ENCODE assay signal across 8 cellular contexts in genomic region chr2:60552096-60552850, GRCh38. TPM values are rescaled to one million over a fixed set of nuclear protein-coding genes. Genes with fewer than 3 reads are reported as not detected.
DNase-seq lines count a peak whose midpoint lies in the region; ATAC-seq and TF ChIP-seq lines count a peak whose summit lies in the region.

No MANE protein-coding gene starts in this region.

- H3F3A ChIP-seq in DOHH2 (ENCODE audit: control insufficient read depth, insufficient read depth): peaks cover 28% of the 10 kb centered on the region

- H3K4me3 ChIP-seq in DOHH2 (ENCODE audit: low read length): peak overlapping the region; percentile 88

- H3K9me3 Mint-ChIP-seq in MCF 10A (ENCODE audit: unreplicated experiment) (no peaks in the 10 kb centered on the region), mesothelial cell of epicardium (no peaks in the 10 kb centered on the region)

- H3K4me3 Mint-ChIP-seq in MCF 10A (ENCODE audit: unreplicated experiment) (peak overlapping the region; percentile 88), mesothelial cell of epicardium (peak overlapping the region; percentile 99)

- DNase-seq in NAMALWA (ENCODE audit: low spot score) (peak; percentile 61), MCF 10A (ENCODE audit: unreplicated experiment) (peak; percentile 57), mesothelial cell of epicardium (ENCODE audit: low spot score in 2 of 2, unreplicated experiment in 2 of 2) (no peak), MV-4-11 (lab: John Stamatoyannopoulos, UW) (no peak), NOMO-1 (lab: John Stamatoyannopoulos, UW; ENCODE audit: unreplicated experiment in 2 of 2) (no peak)

- no peak for ATAC-seq in GM19452 (IDR thresholded peaks at IDR 0.05; ENCODE audit: unreplicated experiment)
- ATAC-seq in esophagus mucosa: no peak

- no peaks in the 10 kb centered on the region for H3K9me3 ChIP-seq in DOHH2 (ENCODE audit: control insufficient read depth, insufficient read depth, low read length)

- TF ChIP-seq CTCF in DOHH2 (IDR thresholded peaks at IDR 0.05; ENCODE audit: low read depth, low read length, poor library complexity, severe bottlenecking) (no peak), MCF 10A (IDR thresholded peaks at IDR 0.05; ENCODE audit: unreplicated experiment) (no peak), mesothelial cell of epicardium (IDR thresholded peaks at IDR 0.05; ENCODE audit: unreplicated experiment) (no peak)

- H3K79me2 ChIP-seq in DOHH2 (ENCODE audit: control insufficient read depth, low read length): peaks cover 95% of the 10 kb centered on the region

- CTCF ChIA-PET in MCF 10A (lab: Yijun Ruan, JAX): interaction anchor here (0.6 to 2.0 kb wide), 4 partner anchors 10 to 1102 kb away, joined by 3 to 7 read pairs (median 4); no protein-coding TSS in a partner anchor

- peaks cover 6% of the 10 kb centered on the region for H3K27me3 Mint-ChIP-seq in MCF 10A (ENCODE audit: insufficient read depth, unreplicated experiment)
- H3K27me3 Mint-ChIP-seq in mesothelial cell of epicardium (ENCODE audit: low read depth): no peaks in the 10 kb centered on the region

- H3K27me3 ChIP-seq in DOHH2 (ENCODE audit: control insufficient read depth, low read length): no peaks in the 10 kb centered on the region

- no peaks in the 10 kb centered on the region for H3K9me2 ChIP-seq in DOHH2 (replicated peaks; ENCODE audit: control insufficient read depth, low read length)

- H3K4me1 ChIP-seq in DOHH2 (ENCODE audit: control insufficient read depth, low read length): peaks cover 19% of the 10 kb centered on the region

- H3K27ac Mint-ChIP-seq in MCF 10A (ENCODE audit: low read depth, unreplicated experiment) (peak overlapping the region; percentile 80), mesothelial cell of epicardium (peak overlapping the region; percentile 98)

- H3K27ac ChIP-seq in DOHH2 (ENCODE audit: low read depth, low read length): peak overlapping the region; percentile 95

- H3K36me3 ChIP-seq in DOHH2 (ENCODE audit: control insufficient read depth, low read length): peaks cover 64% of the 10 kb centered on the region

- H3K4me2 ChIP-seq in DOHH2 (ENCODE audit: low read length): peak overlapping the region; percentile 95

- no TSS peak for BruUV-seq in MCF 10A (replicated peaks; lab: Mats Ljungman, UMichigan)

- H3K36me3 Mint-ChIP-seq in MCF 10A (ENCODE audit: insufficient read depth, unreplicated experiment) (no peaks in the 10 kb centered on the region), mesothelial cell of epicardium (no peaks in the 10 kb centered on the region)

- H4K20me1 ChIP-seq in DOHH2 (ENCODE audit: control insufficient read depth, insufficient read depth, low read depth, low read length): peaks cover 3% of the 10 kb centered on the region; the same call in 1 of the 2 replicates

- H3K4me1 Mint-ChIP-seq in MCF 10A (ENCODE audit: insufficient read depth, unreplicated experiment) (peaks cover 15% of the 10 kb centered on the region), mesothelial cell of epicardium (peaks cover 36% of the 10 kb centered on the region)

- POLR2A ChIA-PET in MCF 10A (lab: Yijun Ruan, JAX): interaction anchor here (0.6 to 1.6 kb wide), 7 partner anchors 13 to 1918 kb away, joined by 3 to 5 read pairs (median 3); no protein-coding TSS in a partner anchor

- intact Hi-C loops in MCF 10A (cut with micrococcal nuclease): loop anchor here (5.0 to 10.0 kb wide), 5 partner anchors 290 to 1525 kb away; no protein-coding TSS in a partner anchor

RNA-seq across cellular contexts. Expression of gene BCL11A, which starts 1.2 kb away (rescaled TPM):
- total RNA-seq in MCF 10A (2022) (4.3 and 5.3 TPM in 2 replicates), mesothelial cell of epicardium (139 to 142 TPM (median 141 TPM) in 3 replicates), esophagus mucosa (43.0 TPM)

Comparison
In these comparisons a context has a peak if more than half of its experiments do, and no peak if none do; other contexts are left out.
1. DNase-seq: peak in NAMALWA (single experiment) and MCF 10A (single experiment); none in mesothelial cell of epicardium (0 of 2), MV-4-11 (single experiment) and NOMO-1 (0 of 2).